24 cellular contexts compared by ENCODE assay signal in the genomic region with DNA sequence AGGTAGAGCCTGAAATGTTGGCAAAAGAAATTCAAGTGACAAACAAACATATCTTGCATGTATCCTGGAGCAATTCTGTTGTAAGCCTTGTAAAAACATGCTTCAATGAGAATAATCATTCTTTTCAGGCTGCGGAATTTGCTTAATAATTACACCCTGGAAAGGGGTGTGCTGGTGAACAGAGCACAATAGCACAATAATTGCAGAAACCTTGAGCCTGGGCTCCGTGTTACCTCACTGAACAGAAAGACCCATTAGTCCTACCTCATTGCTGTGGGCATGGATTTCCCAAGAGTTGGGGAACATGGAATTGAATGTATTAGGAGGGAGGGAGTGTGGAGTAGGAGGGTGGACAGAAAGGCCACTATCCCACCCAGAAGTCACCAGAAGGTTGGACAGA.
"Had no signal": no experiment of that assay in that cellular context is flagged by ENCODE, and none has a peak within 500 bp of the region (broad histone marks: within the 10 kb centered on the region; RNA-seq: fewer than 3 reads in every experiment).

No MANE protein-coding gene starts in this region.

- H3K79me2 ChIP-seq: hepatocyte had no signal

- H3K27ac Mint-ChIP-seq: activated T-cell treated with anti-CD3 and anti-CD28 coated beads, Interleukin-2, amount 50 U/mL, for 72 hours; mesothelial cell of epicardium; type B pancreatic cell; WTC11 had no signal

- H3K27ac ChIP-seq: coronary artery, dorsolateral prefrontal cortex, gastroesophageal sphincter, hepatocyte, right lobe of liver, uterus had no signal

- DNase-seq: activated CD4-positive, alpha-beta T cell treated with anti-CD3 and anti-CD28 coated beads for 1 hour; activated CD4-positive, alpha-beta T cell treated with anti-CD3 and anti-CD28 coated beads, Interleukin-2, amount 50 U/mL, for 1 hour; activated naive CD4-positive, alpha-beta T cell; activated T-cell treated with anti-CD3 and anti-CD28 coated beads for 4 hours; activated T-cell treated with anti-CD3 and anti-CD28 coated beads, Interleukin-2, amount 50 U/mL, for 72 hours; dorsolateral prefrontal cortex; effector memory CD4-positive, alpha-beta T cell; erythroblast; kidney; left colon; naive thymus-derived CD4-positive, alpha-beta T cell; right lobe of liver; stimulated activated CD4-positive, alpha-beta T cell treated with anti-CD3 and anti-CD28 coated beads, Interleukin-2, amount 100 ng/mL, for 48 hours; stimulated activated naive CD8-positive, alpha-beta T cell treated with anti-CD3 and anti-CD28 coated beads, Interleukin-15, amount 100 ng/mL, for 72 hours; substantia nigra; T-helper 2 cell; uterus had no signal

- H2AFZ ChIP-seq: hepatocyte had no signal

- H3K9me3 Mint-ChIP-seq: activated naive CD4-positive, alpha-beta T cell treated with anti-CD3 and anti-CD28 coated beads, Interleukin-2, amount 50 U/mL, for 72 hours; activated T-cell treated with anti-CD3 and anti-CD28 coated beads, Interleukin-2, amount 50 U/mL, for 72 hours; naive thymus-derived CD4-positive, alpha-beta T cell; stimulated activated naive CD8-positive, alpha-beta T cell treated with anti-CD3 and anti-CD28 coated beads, Interleukin-15, amount 100 ng/mL, for 72 hours; type B pancreatic cell; WTC11 had no signal

- ATAC-seq: activated naive CD4-positive, alpha-beta T cell treated with anti-CD3 and anti-CD28 coated beads, Interleukin-2, amount 50 U/mL, for 72 hours; gastroesophageal sphincter; left colon; right lobe of liver; stimulated activated naive CD8-positive, alpha-beta T cell treated with anti-CD3 and anti-CD28 coated beads, Interleukin-15, amount 100 ng/mL, for 72 hours; WTC11 had no signal

- H3K4me1 ChIP-seq: gastroesophageal sphincter, right lobe of liver, uterus had no signal

- H3K9me3 ChIP-seq: gastroesophageal sphincter, right lobe of liver, uterus had no signal

- H3K4me3 Mint-ChIP-seq: mesothelial cell of epicardium; naive thymus-derived CD4-positive, alpha-beta T cell; stimulated activated naive CD8-positive, alpha-beta T cell treated with anti-CD3 and anti-CD28 coated beads, Interleukin-15, amount 100 ng/mL, for 72 hours; type B pancreatic cell; WTC11 had no signal

- H3K4me3 ChIP-seq: coronary artery, dorsolateral prefrontal cortex, gastroesophageal sphincter, hepatocyte, right lobe of liver, uterus had no signal

- H3K36me3 ChIP-seq: gastroesophageal sphincter, right lobe of liver, uterus had no signal

- H3K36me3 Mint-ChIP-seq: activated naive CD4-positive, alpha-beta T cell treated with anti-CD3 and anti-CD28 coated beads, Interleukin-2, amount 50 U/mL, for 72 hours; mesothelial cell of epicardium; naive thymus-derived CD4-positive, alpha-beta T cell; type B pancreatic cell; WTC11 had no signal

- H3K4me2 ChIP-seq: hepatocyte had no signal

- H3K27me3 ChIP-seq: right lobe of liver, uterus had no signal
